In the genomic region with DNA sequence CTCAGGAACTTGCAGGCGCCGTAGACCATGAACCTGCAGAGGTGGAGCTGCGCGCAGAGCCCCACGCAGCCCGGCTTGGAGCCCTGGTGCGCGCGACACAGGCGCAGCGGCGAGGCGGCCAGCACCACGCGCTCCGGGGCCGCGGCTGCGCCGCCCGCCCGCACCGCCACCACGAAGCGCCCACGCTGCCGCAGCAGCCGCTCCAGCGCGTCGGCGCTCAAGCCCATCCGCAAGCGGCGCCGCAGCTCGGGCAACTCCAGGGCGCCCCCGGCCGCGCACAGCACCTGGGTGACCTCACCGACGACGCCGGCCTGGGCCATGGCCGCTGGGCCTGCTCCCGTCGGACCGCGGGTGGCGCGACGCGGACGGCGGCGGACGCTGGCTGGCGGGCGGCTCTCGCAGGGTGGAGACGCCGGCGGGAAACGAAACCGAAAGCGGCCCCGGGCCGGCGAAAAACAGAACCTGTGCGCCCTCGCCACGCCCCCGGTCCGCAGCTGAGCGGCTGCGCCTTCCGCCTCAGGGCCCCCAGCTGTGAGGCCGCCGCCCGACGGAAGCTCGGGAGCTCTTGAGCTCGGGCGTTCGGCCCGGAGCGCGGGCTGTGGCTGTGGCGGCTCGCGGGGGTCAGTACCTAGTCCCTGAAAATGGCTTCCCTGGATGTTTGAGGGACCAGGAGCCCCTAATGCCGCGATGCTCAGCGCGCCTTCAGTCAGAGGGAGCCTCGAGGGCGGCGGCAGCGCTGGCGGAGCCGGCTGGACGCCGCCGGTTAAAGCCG, we compare ENCODE assay signal across 1 cellular context.
TF ChIP-seq lines count a peak whose summit lies in the region.

Gene PARP12 (minus strand): TSS at position 424 of the 772 bp plus-strand sequence. CDS start 104 bp downstream, at position 320.

TF ChIP-seq in HepG2, 621 proteins besides CTCF, POLR2A, EP300 and RAD21 (continued from another document and continues in another):
- TF ChIP-seq ZNF800 (CRISPR knock-in tag; IDR thresholded peaks at IDR 0.05) = peak; percentile 75; the same call in 1 of the 2 replicates
- TF ChIP-seq ZNF326 (CRISPR knock-in tag; IDR thresholded peaks at IDR 0.05; ENCODE audit: borderline replicate concordance) = no peak
- 0 out of 2 replicates have a peak, but pooled peaks have one; percentile 35 for TF ChIP-seq RARA (CRISPR knock-in tag; IDR thresholded peaks at IDR 0.05)
- no peak for TF ChIP-seq ZBTB44 (CRISPR knock-in tag; IDR thresholded peaks at IDR 0.05)
- no peak for TF ChIP-seq SKIL (CRISPR knock-in tag; IDR thresholded peaks at IDR 0.05; ENCODE audit: borderline replicate concordance)
- TF ChIP-seq KLF6 (CRISPR knock-in tag; IDR thresholded peaks at IDR 0.05) = no peak
- no peak for TF ChIP-seq ZNF879 (CRISPR knock-in tag; IDR thresholded peaks at IDR 0.05)
- no peak for TF ChIP-seq GMEB2 (CRISPR knock-in tag; IDR thresholded peaks at IDR 0.05; ENCODE audit: low read depth)
- no peak for TF ChIP-seq NONO (IDR thresholded peaks at IDR 0.05)
- peak; percentile 44; the same call in 1 of the 2 replicates for TF ChIP-seq NONO (CRISPR knock-in tag; conservative IDR thresholded peaks at IDR 0.05)
- TF ChIP-seq ZSCAN21 (CRISPR knock-in tag; IDR thresholded peaks at IDR 0.05; ENCODE audit: borderline replicate concordance) = peak; percentile 36; the same call in 1 of the 2 replicates
- TF ChIP-seq PCBP1 (IDR thresholded peaks at IDR 0.05; ENCODE audit: borderline replicate concordance, low read depth, low read length) = no peak
- peak; percentile 40 for TF ChIP-seq GATAD1 (CRISPR knock-in tag; IDR thresholded peaks at IDR 0.05)
- TF ChIP-seq SNAI1 (CRISPR knock-in tag; IDR thresholded peaks at IDR 0.05; ENCODE audit: borderline replicate concordance) = no peak
- no peak for TF ChIP-seq ZBTB34 (CRISPR knock-in tag; IDR thresholded peaks at IDR 0.05)
- no peak for TF ChIP-seq ZNF333 (CRISPR knock-in tag; IDR thresholded peaks at IDR 0.05; ENCODE audit: borderline replicate concordance)
- TF ChIP-seq JDP2 (CRISPR knock-in tag; IDR thresholded peaks at IDR 0.05; ENCODE audit: borderline replicate concordance) = no peak
- no peak for TF ChIP-seq SOX13 (IDR thresholded peaks at IDR 0.05)
- TF ChIP-seq SOX13 (CRISPR knock-in tag; conservative IDR thresholded peaks at IDR 0.05 in 1 of 2, IDR thresholded peaks at IDR 0.05 in 1 of 2) = peak in 1 of 2 experiments; percentile 32; a peak in 1 of 4 replicates
- no peak for TF ChIP-seq KLF13 (CRISPR knock-in tag; IDR thresholded peaks at IDR 0.05)
- peak; percentile 82 for TF ChIP-seq MAX (IDR thresholded peaks at IDR 0.05)
- TF ChIP-seq ZNF335 (CRISPR knock-in tag; IDR thresholded peaks at IDR 0.05) = no peak
- TF ChIP-seq, protein P1, sequence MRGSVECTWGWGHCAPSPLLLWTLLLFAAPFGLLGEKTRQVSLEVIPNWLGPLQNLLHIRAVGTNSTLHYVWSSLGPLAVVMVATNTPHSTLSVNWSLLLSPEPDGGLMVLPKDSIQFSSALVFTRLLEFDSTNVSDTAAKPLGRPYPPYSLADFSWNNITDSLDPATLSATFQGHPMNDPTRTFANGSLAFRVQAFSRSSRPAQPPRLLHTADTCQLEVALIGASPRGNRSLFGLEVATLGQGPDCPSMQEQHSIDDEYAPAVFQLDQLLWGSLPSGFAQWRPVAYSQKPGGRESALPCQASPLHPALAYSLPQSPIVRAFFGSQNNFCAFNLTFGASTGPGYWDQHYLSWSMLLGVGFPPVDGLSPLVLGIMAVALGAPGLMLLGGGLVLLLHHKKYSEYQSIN (CRISPR knock-in tag; IDR thresholded peaks at IDR 0.05; ENCODE audit: borderline replicate concordance) = no peak
- no peak for TF ChIP-seq ZNF598 (CRISPR knock-in tag; IDR thresholded peaks at IDR 0.05; ENCODE audit: borderline replicate concordance)
- TF ChIP-seq HOXA9 (CRISPR knock-in tag; IDR thresholded peaks at IDR 0.05; ENCODE audit: borderline replicate concordance) = no peak
- TF ChIP-seq SRF (IDR thresholded peaks at IDR 0.05; ENCODE audit: low read depth, low read length) = no peak
- TF ChIP-seq ZNF275 (CRISPR knock-in tag; IDR thresholded peaks at IDR 0.05; ENCODE audit: borderline replicate concordance) = peak; percentile 74; the same call in 1 of the 2 replicates
- TF ChIP-seq ZNF143 (CRISPR knock-in tag; IDR thresholded peaks at IDR 0.05) = no peak
- 0 out of 2 replicates have a peak, but pooled peaks have one; percentile 5 for TF ChIP-seq ZNF33A (CRISPR knock-in tag; IDR thresholded peaks at IDR 0.05; ENCODE audit: borderline replicate concordance)
- TF ChIP-seq, protein P2, sequence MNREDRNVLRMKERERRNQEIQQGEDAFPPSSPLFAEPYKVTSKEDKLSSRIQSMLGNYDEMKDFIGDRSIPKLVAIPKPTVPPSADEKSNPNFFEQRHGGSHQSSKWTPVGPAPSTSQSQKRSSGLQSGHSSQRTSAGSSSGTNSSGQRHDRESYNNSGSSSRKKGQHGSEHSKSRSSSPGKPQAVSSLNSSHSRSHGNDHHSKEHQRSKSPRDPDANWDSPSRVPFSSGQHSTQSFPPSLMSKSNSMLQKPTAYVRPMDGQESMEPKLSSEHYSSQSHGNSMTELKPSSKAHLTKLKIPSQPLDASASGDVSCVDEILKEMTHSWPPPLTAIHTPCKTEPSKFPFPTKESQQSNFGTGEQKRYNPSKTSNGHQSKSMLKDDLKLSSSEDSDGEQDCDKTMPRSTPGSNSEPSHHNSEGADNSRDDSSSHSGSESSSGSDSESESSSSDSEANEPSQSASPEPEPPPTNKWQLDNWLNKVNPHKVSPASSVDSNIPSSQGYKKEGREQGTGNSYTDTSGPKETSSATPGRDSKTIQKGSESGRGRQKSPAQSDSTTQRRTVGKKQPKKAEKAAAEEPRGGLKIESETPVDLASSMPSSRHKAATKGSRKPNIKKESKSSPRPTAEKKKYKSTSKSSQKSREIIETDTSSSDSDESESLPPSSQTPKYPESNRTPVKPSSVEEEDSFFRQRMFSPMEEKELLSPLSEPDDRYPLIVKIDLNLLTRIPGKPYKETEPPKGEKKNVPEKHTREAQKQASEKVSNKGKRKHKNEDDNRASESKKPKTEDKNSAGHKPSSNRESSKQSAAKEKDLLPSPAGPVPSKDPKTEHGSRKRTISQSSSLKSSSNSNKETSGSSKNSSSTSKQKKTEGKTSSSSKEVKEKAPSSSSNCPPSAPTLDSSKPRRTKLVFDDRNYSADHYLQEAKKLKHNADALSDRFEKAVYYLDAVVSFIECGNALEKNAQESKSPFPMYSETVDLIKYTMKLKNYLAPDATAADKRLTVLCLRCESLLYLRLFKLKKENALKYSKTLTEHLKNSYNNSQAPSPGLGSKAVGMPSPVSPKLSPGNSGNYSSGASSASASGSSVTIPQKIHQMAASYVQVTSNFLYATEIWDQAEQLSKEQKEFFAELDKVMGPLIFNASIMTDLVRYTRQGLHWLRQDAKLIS (CRISPR knock-in tag; IDR thresholded peaks at IDR 0.05) = no peak
- TF ChIP-seq GATA4 (IDR thresholded peaks at IDR 0.05; ENCODE audit: borderline replicate concordance, low read depth) = no peak
- TF ChIP-seq SMYD3 (CRISPR knock-in tag; IDR thresholded peaks at IDR 0.05) = no peak
- 0 out of 2 replicates have a peak, but pooled peaks have one; percentile 30 for TF ChIP-seq ZNF34 (CRISPR knock-in tag; IDR thresholded peaks at IDR 0.05; ENCODE audit: borderline replicate concordance)
- TF ChIP-seq ZNF138 (CRISPR knock-in tag; IDR thresholded peaks at IDR 0.05; ENCODE audit: low read depth) = 0 out of 2 replicates have a peak, but pooled peaks have one; percentile 37
- no peak for TF ChIP-seq JARID2 (CRISPR knock-in tag; IDR thresholded peaks at IDR 0.05; ENCODE audit: insufficient replicate concordance)
- TF ChIP-seq CENPBD1 (CRISPR knock-in tag; IDR thresholded peaks at IDR 0.05; ENCODE audit: borderline replicate concordance, low read depth) = no peak; the same call in 1 of the 2 replicates
- TF ChIP-seq IRF2 (CRISPR knock-in tag; IDR thresholded peaks at IDR 0.05) = peak; percentile 100
- TF ChIP-seq ATF7 (IDR thresholded peaks at IDR 0.05) = no peak
- no peak; the same call in 1 of the 2 replicates for TF ChIP-seq ATF7 (CRISPR knock-in tag; IDR thresholded peaks at IDR 0.05)
- TF ChIP-seq PAWR (CRISPR knock-in tag; IDR thresholded peaks at IDR 0.05; ENCODE audit: borderline replicate concordance) = no peak
- TF ChIP-seq ZNF44 (CRISPR knock-in tag; IDR thresholded peaks at IDR 0.05) = no peak
